29 cellular contexts compared by ENCODE assay signal in genomic region chr20:59864726-59865125, GRCh38.
"Had no signal": no experiment of that assay in that cellular context is flagged by ENCODE, and none has a peak within 500 bp of the region (broad histone marks: within the 10 kb centered on the region; RNA-seq: fewer than 3 reads in every experiment).

No MANE protein-coding gene starts in this region.

- DNase-seq: immature natural killer cell; kidney; left colon; left lung; lower lobe of right lung; mammary epithelial cell; mesenchymal stem cell; naive B cell; natural killer cell; nephron progenitor cell; ovary; right lobe of liver; stimulated activated CD4-positive, alpha-beta T cell treated with anti-CD3 and anti-CD28 coated beads, Interleukin-1b, Interleukin-23, amount 100 ng/mL, for 48 hours; stimulated activated CD4-positive, alpha-beta T cell treated with anti-CD3 and anti-CD28 coated beads, Interleukin-2, amount 100 ng/mL, for 48 hours; stimulated activated CD4-positive, alpha-beta T cell treated with anti-CD3 and anti-CD28 coated beads, Interleukin-4, amount 100 ng/mL, for 4 hours; stimulated activated CD8-positive, alpha-beta memory T cell treated with anti-CD3 and anti-CD28 coated beads, Interleukin-4, amount 100 ng/mL, for 48 hours; stimulated activated naive CD4-positive, alpha-beta T cell treated with Interleukin-2 at 50 U/mL for 16 hours; stimulated activated naive CD8-positive, alpha-beta T cell treated with anti-CD3 and anti-CD28 coated beads, Interleukin-15, amount 100 ng/mL, for 72 hours; substantia nigra; testis; thyroid gland; transverse colon; upper lobe of left lung had no signal

- H3K27ac ChIP-seq: left lung, lower lobe of right lung, ovary, right atrium auricular region, right lobe of liver, testis, thyroid gland, transverse colon, upper lobe of left lung, vagina had no signal

- H3K36me3 ChIP-seq: left lung, lower lobe of right lung, ovary, right atrium auricular region, right lobe of liver, thyroid gland, transverse colon, upper lobe of left lung, vagina had no signal

- H3K4me3 Mint-ChIP-seq: immature natural killer cell; naive B cell; natural killer cell; nephron progenitor cell; stimulated activated memory B cell treated with anti-CD40 and anti-IgM and Interleukin-4, amounts not matched to agents 10 μg/mL and 1 μg/mL and 100 μg/mL, for 72 hours; stimulated activated naive CD8-positive, alpha-beta T cell treated with anti-CD3 and anti-CD28 coated beads, Interleukin-15, amount 100 ng/mL, for 72 hours had no signal

- H3K4me3 ChIP-seq: left lung, lower lobe of right lung, ovary, right atrium auricular region, right lobe of liver, smooth muscle cell, testis, thyroid gland, transverse colon, upper lobe of left lung, vagina had no signal

- H3K9me3 ChIP-seq: left lung, lower lobe of right lung, ovary, right atrium auricular region, right lobe of liver, testis, thyroid gland, transverse colon, upper lobe of left lung, vagina had no signal

- H3K4me1 ChIP-seq: left lung, lower lobe of right lung, right atrium auricular region, right lobe of liver, testis, thyroid gland, transverse colon, upper lobe of left lung, vagina had no signal

- H3K9me3 Mint-ChIP-seq: immature natural killer cell; naive B cell; natural killer cell; stimulated activated memory B cell treated with anti-CD40 and anti-IgM and Interleukin-4, amounts not matched to agents 10 μg/mL and 1 μg/mL and 100 μg/mL, for 72 hours; stimulated activated naive CD8-positive, alpha-beta T cell treated with anti-CD3 and anti-CD28 coated beads, Interleukin-15, amount 100 ng/mL, for 72 hours had no signal

- H3K27ac Mint-ChIP-seq: immature natural killer cell; naive B cell; natural killer cell; nephron progenitor cell; progenitor cell of endocrine pancreas; stimulated activated memory B cell treated with anti-CD40 and anti-IgM and Interleukin-4, amounts not matched to agents 10 μg/mL and 1 μg/mL and 100 μg/mL, for 72 hours; stimulated activated naive CD8-positive, alpha-beta T cell treated with anti-CD3 and anti-CD28 coated beads, Interleukin-15, amount 100 ng/mL, for 72 hours had no signal

- H3K27me3 Mint-ChIP-seq: stimulated activated memory B cell treated with anti-CD40 and anti-IgM and Interleukin-4, amounts not matched to agents 10 μg/mL and 1 μg/mL and 100 μg/mL, for 72 hours; stimulated activated naive CD8-positive, alpha-beta T cell treated with anti-CD3 and anti-CD28 coated beads, Interleukin-15, amount 100 ng/mL, for 72 hours had no signal

- H3K4me1 Mint-ChIP-seq: immature natural killer cell; naive B cell; natural killer cell; nephron progenitor cell; stimulated activated memory B cell treated with anti-CD40 and anti-IgM and Interleukin-4, amounts not matched to agents 10 μg/mL and 1 μg/mL and 100 μg/mL, for 72 hours; stimulated activated naive CD8-positive, alpha-beta T cell treated with anti-CD3 and anti-CD28 coated beads, Interleukin-15, amount 100 ng/mL, for 72 hours had no signal

- H3K27me3 ChIP-seq: left lung, ovary, right atrium auricular region, right lobe of liver, testis, thyroid gland, transverse colon, upper lobe of left lung, vagina had no signal

- ATAC-seq: left colon; left lung; lower lobe of right lung; natural killer cell; right lobe of liver; stimulated activated memory B cell treated with anti-CD40 and anti-IgM and Interleukin-4, amounts not matched to agents 10 μg/mL and 1 μg/mL and 100 μg/mL, for 72 hours; stimulated activated naive CD8-positive, alpha-beta T cell treated with anti-CD3 and anti-CD28 coated beads, Interleukin-15, amount 100 ng/mL, for 72 hours had no signal

- H3K4me2 ChIP-seq: smooth muscle cell had no signal

- FAIRE-seq: islet of Langerhans had no signal
